Comparison of ENCODE assay signal across 25 cellular contexts in the genomic region with DNA sequence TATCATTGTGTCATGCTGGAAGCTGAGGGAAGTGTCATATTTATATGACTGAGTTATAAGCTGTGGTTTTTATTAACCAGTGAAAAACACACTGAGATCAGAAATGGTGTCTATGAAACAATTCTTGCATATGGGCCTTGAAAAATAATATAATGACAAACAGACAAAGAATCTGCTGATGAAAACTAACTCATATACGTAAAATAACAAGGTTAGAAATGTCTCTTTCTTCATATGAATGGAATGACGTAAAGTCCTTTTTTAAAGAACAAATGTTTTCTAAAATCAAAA. TPM values are rescaled to one million over a fixed set of nuclear protein-coding genes. Genes with fewer than 3 reads are reported as not detected.
"Had no signal": no experiment of that assay in that cellular context is flagged by ENCODE, and none has a peak within 500 bp of the region (broad histone marks: within the 10 kb centered on the region; RNA-seq: fewer than 3 reads in every experiment).

No MANE protein-coding gene starts in this region.

- H3K27ac ChIP-seq: coronary artery, heart left ventricle, neutrophil, skin epidermis, upper lobe of left lung, uterus had no signal

- H3K27me3 ChIP-seq: upper lobe of left lung, uterus had no signal

- FAIRE-seq: endothelial cell of umbilical vein, frontal cortex had no signal

- H3K36me3 Mint-ChIP-seq: naive thymus-derived CD4-positive, alpha-beta T cell; stimulated activated naive B cell treated with anti-CD40 and anti-IgM and Interleukin-4, amounts not matched to agents 10 μg/mL and 1 μg/mL and 100 μg/mL, for 72 hours had no signal

- DNase-seq: effector CD4-positive, alpha-beta T cell; endodermal cell; erythroblast; heart left ventricle; hippocampal formation; kidney glomerular epithelial cell; mammary epithelial cell; naive thymus-derived CD4-positive, alpha-beta T cell; posterior cingulate gyrus; stimulated activated CD4-positive, alpha-beta T cell treated with anti-CD3 and anti-CD28 coated beads, Interleukin-2, amount 100 ng/mL, for 24 hours; stimulated activated CD4-positive, alpha-beta T cell treated with anti-CD3 and anti-CD28 coated beads, Interleukin-4, amount 100 ng/mL, for 4 hours; stimulated activated naive B cell treated with anti-CD40 and anti-IgM and Interleukin-4, amounts not matched to agents 10 μg/mL and 1 μg/mL and 100 μg/mL, for 72 hours; upper lobe of left lung; uterus had no signal

- H3K4me1 ChIP-seq: heart left ventricle, upper lobe of left lung, uterus had no signal

- H3K36me3 ChIP-seq: heart left ventricle, neutrophil, upper lobe of left lung, uterus had no signal

- H3K9me3 ChIP-seq: heart left ventricle, neutrophil, upper lobe of left lung, uterus had no signal

- H3K9me3 Mint-ChIP-seq: endodermal cell; naive thymus-derived CD4-positive, alpha-beta T cell; stimulated activated naive B cell treated with anti-CD40 and anti-IgM and Interleukin-4, amounts not matched to agents 10 μg/mL and 1 μg/mL and 100 μg/mL, for 72 hours had no signal

- H3K4me3 ChIP-seq: coronary artery, heart left ventricle, skin epidermis, upper lobe of left lung, uterus had no signal

- ATAC-seq: heart left ventricle; naive thymus-derived CD4-positive, alpha-beta T cell; sciatic nerve; stimulated activated naive B cell treated with anti-CD40 and anti-IgM and Interleukin-4, amounts not matched to agents 10 μg/mL and 1 μg/mL and 100 μg/mL, for 72 hours had no signal

- H3K27ac Mint-ChIP-seq: endodermal cell; naive thymus-derived CD4-positive, alpha-beta T cell; stimulated activated naive B cell treated with anti-CD40 and anti-IgM and Interleukin-4, amounts not matched to agents 10 μg/mL and 1 μg/mL and 100 μg/mL, for 72 hours had no signal

RNA-seq across cellular contexts. Expression of gene PHF21B, which starts 48.8 kb away (rescaled TPM):
- total RNA-seq: endothelial cell of umbilical vein; glomerular endothelial cell; liver; mesenteric fat pad; mononuclear cell; naive thymus-derived CD4-positive, alpha-beta T cell; pulmonary artery endothelial cell had no signal
- polyA plus RNA-seq: endothelial cell of umbilical vein; liver; mammary epithelial cell; naive thymus-derived CD4-positive, alpha-beta T cell had no signal
